8 cellular contexts compared by ENCODE assay signal in the genomic region with DNA sequence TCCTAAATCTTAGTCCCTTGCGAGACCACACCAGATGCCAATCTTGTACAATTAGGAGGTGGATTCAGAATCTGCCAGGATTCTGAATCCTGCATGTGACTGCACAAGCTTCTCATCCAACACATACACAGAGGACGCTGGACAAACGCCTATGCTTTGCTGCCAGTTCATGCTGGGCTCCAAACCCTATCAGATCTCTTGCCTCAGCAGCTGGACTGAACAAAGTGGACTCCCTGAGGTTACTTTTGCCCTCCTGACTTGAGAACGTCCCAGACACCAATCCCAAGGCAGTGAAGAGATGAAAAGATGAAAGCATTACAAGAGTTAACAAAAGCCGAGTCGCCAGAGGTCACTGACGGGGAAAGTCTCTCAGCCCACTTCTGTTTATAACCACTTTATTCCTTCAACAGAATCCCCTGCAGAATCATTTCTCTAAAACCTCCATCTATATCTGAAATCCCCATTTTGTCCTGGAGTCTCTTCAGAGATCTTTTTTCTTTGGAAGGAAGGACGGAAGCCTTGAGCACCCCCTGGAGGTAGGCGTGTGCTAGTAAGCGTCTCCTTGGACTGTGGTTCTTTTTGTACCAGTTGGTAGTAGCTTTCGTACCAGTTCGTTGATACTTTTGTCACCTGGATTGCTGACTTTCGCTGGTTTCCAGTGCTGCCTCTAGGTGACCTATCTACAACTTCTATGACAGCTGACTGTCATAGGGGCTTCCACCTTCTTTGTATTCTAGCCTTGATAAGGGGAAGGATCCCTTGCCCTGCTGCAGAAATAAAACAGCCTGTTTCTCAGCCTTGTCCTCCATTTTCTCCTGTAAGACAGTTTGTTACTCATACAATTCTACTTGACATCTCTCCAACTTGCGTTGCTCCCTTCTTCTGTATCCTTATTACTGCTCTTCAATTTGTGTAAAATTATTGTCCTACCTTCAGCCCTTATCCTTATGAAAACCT. TPM values are rescaled to one million over a fixed set of nuclear protein-coding genes. Genes with fewer than 3 reads are reported as not detected.
DNase-seq lines count a peak whose midpoint lies in the region; ATAC-seq and TF ChIP-seq lines count a peak whose summit lies in the region.

No MANE protein-coding gene starts in this region.

- DNase-seq in DMS153 treated with DMSO at 0.1 percent for 48 hours (lab: John Stamatoyannopoulos, UW; ENCODE audit: unreplicated experiment) (peak; percentile 25), KG1 (lab: John Stamatoyannopoulos, UW) (peak; percentile 75), RPMI7951 (ENCODE audit: low read depth) (peak; percentile 77), globus pallidus (ENCODE audit: low spot score) (peak; percentile 85), type B pancreatic cell (ENCODE audit: extremely low spot score, unreplicated experiment) (no peak)
- peak; percentile 42 for DNase-seq in activated gamma-delta T cell treated with anti-CD3 and anti-CD28 coated beads, Interleukin-2, amount 50 U/mL, for 16 hours (ENCODE audit: low read depth)

- no peaks in the 10 kb centered on the region for H3K4me1 ChIP-seq in parathyroid adenoma

- no peak overlapping the region for H3K27ac Mint-ChIP-seq in type B pancreatic cell

- no peaks in the 10 kb centered on the region for H3K36me3 ChIP-seq in parathyroid adenoma (ENCODE audit: control insufficient read depth, insufficient read depth, low read length)

- peaks cover 4% of the 10 kb centered on the region for H3K9me3 Mint-ChIP-seq in type B pancreatic cell

- peak overlapping the region; percentile 9 for H3K4me3 Mint-ChIP-seq in type B pancreatic cell

- peak; percentile 42 for ATAC-seq in GM21576 (IDR thresholded peaks at IDR 0.05; ENCODE audit: unreplicated experiment)

- H3K9me3 ChIP-seq in parathyroid adenoma (ENCODE audit: control insufficient read depth, low read length), result no peaks in the 10 kb centered on the region

- peak overlapping the region; percentile 31 for H3K4me3 ChIP-seq in parathyroid adenoma (ENCODE audit: low read depth, low read length)

- H3K9ac ChIP-seq in parathyroid adenoma, result no peak overlapping the region

- H2AFZ ChIP-seq in parathyroid adenoma, result peak overlapping the region; percentile 81

- H3K36me3 Mint-ChIP-seq in type B pancreatic cell, result no peaks in the 10 kb centered on the region

- peaks cover 16% of the 10 kb centered on the region for H3K27me3 Mint-ChIP-seq in type B pancreatic cell

- H3K27me3 ChIP-seq in parathyroid adenoma (ENCODE audit: control insufficient read depth, insufficient read depth, low read length), result no peaks in the 10 kb centered on the region

- peaks cover 8% of the 10 kb centered on the region for H3K4me1 Mint-ChIP-seq in type B pancreatic cell (ENCODE audit: unreplicated experiment)

- no peaks in the 10 kb centered on the region for H3K79me2 ChIP-seq in parathyroid adenoma

- TF ChIP-seq CTCF in parathyroid adenoma (IDR thresholded peaks at IDR 0.05), result peak; percentile 75
- peak; percentile 86 for TF ChIP-seq CTCF in type B pancreatic cell (conservative IDR thresholded peaks at IDR 0.05)

- H3K4me2 ChIP-seq in parathyroid adenoma (ENCODE audit: low read length), result peak overlapping the region; percentile 50

- no peak overlapping the region for H3K27ac ChIP-seq in parathyroid adenoma

RNA-seq across cellular contexts. Expression of a gene that starts 26.1 kb away (rescaled TPM):
- total RNA-seq in RPMI7951 (2014; rRNA removed; shearing (Covaris generic)), result 23.1 and 27.6 TPM in 2 replicates
- total RNA-seq in type B pancreatic cell (ENCODE audit: low replicate concordance), result 35.3 and 44.7 TPM in 2 replicates
